11 cellular contexts compared by ENCODE assay signal in genomic region chr6:14458669-14459266, GRCh38.
DNase-seq lines count a peak whose midpoint lies in the region; ATAC-seq and TF ChIP-seq lines count a peak whose summit lies in the region.
"Had no signal": no experiment of that assay in that cellular context is flagged by ENCODE, and none has a peak within 500 bp of the region (broad histone marks: within the 10 kb centered on the region; RNA-seq: fewer than 3 reads in every experiment).

No MANE protein-coding gene starts in this region.

- H3K36me3 Mint-ChIP-seq in chondrocyte (ENCODE audit: low read depth) = no peaks in the 10 kb centered on the region
- no peaks in the 10 kb centered on the region for H3K36me3 Mint-ChIP-seq in activated T-cell treated with anti-CD3 and anti-CD28 coated beads, Interleukin-2, amount 50 U/mL, for 24 hours (ENCODE audit: low read depth)

- peaks cover 29% of the 10 kb centered on the region for H3K4me1 Mint-ChIP-seq in chondrocyte (ENCODE audit: low read depth)
- H3K4me1 Mint-ChIP-seq in activated T-cell treated with anti-CD3 and anti-CD28 coated beads, Interleukin-2, amount 50 U/mL, for 24 hours (ENCODE audit: low read depth) = peaks cover 30% of the 10 kb centered on the region

- no peaks in the 10 kb centered on the region for H3K27me3 Mint-ChIP-seq in chondrocyte (ENCODE audit: low read depth)
- no peaks in the 10 kb centered on the region for H3K27me3 Mint-ChIP-seq in activated T-cell treated with anti-CD3 and anti-CD28 coated beads, Interleukin-2, amount 50 U/mL, for 24 hours

- no peak overlapping the region for H3K4me3 Mint-ChIP-seq in chondrocyte (ENCODE audit: unreplicated experiment)
- no peak overlapping the region for H3K4me3 Mint-ChIP-seq in activated T-cell treated with anti-CD3 and anti-CD28 coated beads, Interleukin-2, amount 50 U/mL, for 24 hours
- H3K4me3 Mint-ChIP-seq: T-helper 1 cell treated with Interleukin-12 subunit alpha and Interleukin-12 subunit beta and Interleukin-4 antibody, amounts not matched to agents 30 μg/mL and 1 μg/mL, for 36 hours had no signal

- ATAC-seq in esophagus mucosa = peak; percentile 29

- no peak for TF ChIP-seq CTCF in chondrocyte (IDR thresholded peaks at IDR 0.05)

- no peaks in the 10 kb centered on the region for H3K9me3 Mint-ChIP-seq in chondrocyte (ENCODE audit: low read depth)
- peaks cover 4% of the 10 kb centered on the region for H3K9me3 Mint-ChIP-seq in activated T-cell treated with anti-CD3 and anti-CD28 coated beads, Interleukin-2, amount 50 U/mL, for 24 hours

- H3K27ac Mint-ChIP-seq in chondrocyte (ENCODE audit: unreplicated experiment) = no peak overlapping the region
- no peak overlapping the region for H3K27ac Mint-ChIP-seq in activated T-cell treated with anti-CD3 and anti-CD28 coated beads, Interleukin-2, amount 50 U/mL, for 24 hours
- H3K27ac Mint-ChIP-seq: T-helper 1 cell treated with Interleukin-12 subunit alpha and Interleukin-12 subunit beta and Interleukin-4 antibody, amounts not matched to agents 30 μg/mL and 1 μg/mL, for 36 hours had no signal

- DNase-seq in ELR (ENCODE audit: low read depth) (peak; percentile 81), NCI-H226 (peak; percentile 86), non-pigmented ciliary epithelial cell (ENCODE audit: low read depth) (peak; percentile 76), NCI-H2227 (lab: John Stamatoyannopoulos, UW; ENCODE audit: unreplicated experiment) (no peak), chondrocyte (ENCODE audit: low spot score) (no peak)
- no peak for DNase-seq in activated T-cell treated with anti-CD3 and anti-CD28 coated beads, Interleukin-2, amount 50 U/mL, for 24 hours
- DNase-seq in stimulated activated CD4-positive, alpha-beta T cell treated with anti-CD3 and anti-CD28 coated beads, Interleukin-12 subunit alpha, Interleukin-12 subunit beta, amount 100 ng/mL, for 4 hours = no peak
- DNase-seq: effector CD8-positive, alpha-beta T cell; NCI-H2081 had no signal

Comparison
In these comparisons a context has a peak if more than half of its experiments do, and no peak if none do; other contexts are left out.
1. DNase-seq: peak in ELR (single experiment), NCI-H226 (single experiment) and non-pigmented ciliary epithelial cell (single experiment); none in NCI-H2227 (single experiment), chondrocyte (single experiment), activated T-cell treated with anti-CD3 and anti-CD28 coated beads, Interleukin-2, amount 50 U/mL, for 24 hours (single experiment) and stimulated activated CD4-positive, alpha-beta T cell treated with anti-CD3 and anti-CD28 coated beads, Interleukin-12 subunit alpha, Interleukin-12 subunit beta, amount 100 ng/mL, for 4 hours (single experiment).